Comparison of ENCODE assay signal across 1 cellular context in the genomic region with DNA sequence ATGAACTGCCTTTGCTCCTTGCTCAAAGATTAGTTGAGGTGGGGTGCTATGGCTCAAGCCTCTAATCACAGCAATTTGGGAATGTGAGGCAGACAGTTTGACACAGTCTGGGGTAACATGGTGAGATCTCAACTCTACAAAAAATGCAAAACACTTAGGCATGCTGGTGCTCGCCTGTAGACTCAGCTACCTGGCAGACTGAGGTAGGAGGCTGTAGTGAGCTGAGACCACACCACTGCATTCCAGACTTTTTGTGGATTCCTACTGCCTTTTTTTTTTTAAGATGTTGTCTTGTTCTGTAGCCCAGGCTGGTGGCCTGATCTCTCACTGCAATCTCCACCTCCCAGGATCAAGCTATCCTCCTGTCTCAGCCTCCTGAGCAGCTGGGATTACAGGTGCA.
TF ChIP-seq lines count a peak whose summit lies in the region.

No MANE protein-coding gene starts in this region.

TF ChIP-seq in endothelial cell of umbilical vein, 7 proteins besides CTCF, POLR2A, EP300 and RAD21:
- no peak for TF ChIP-seq FOS (IDR thresholded peaks at IDR 0.05; ENCODE audit: borderline replicate concordance, insufficient read depth, low read length)
